ENCODE assay signal across 20 cellular contexts in the genomic region with DNA sequence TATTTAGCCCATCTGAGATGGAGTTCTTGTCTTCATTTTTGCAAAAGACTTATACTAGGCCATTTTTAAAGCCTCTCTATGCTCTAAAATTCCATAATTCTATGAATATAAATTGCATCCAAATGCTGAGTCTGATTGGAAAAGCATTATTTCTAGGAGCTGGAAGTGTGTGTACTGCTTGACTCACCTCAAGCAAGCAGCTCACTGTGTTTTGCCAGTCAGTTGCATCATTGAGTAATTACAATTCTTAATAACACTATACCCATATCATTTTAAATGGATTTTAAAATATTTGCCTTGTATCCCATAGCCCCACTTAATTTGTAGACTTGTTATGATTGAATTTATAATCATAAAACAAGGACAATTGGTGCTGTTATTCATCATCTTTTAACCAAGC.
"Had no signal": no experiment of that assay in that cellular context is flagged by ENCODE, and none has a peak within 500 bp of the region (broad histone marks: within the 10 kb centered on the region; RNA-seq: fewer than 3 reads in every experiment).

No MANE protein-coding gene starts in this region.

- FAIRE-seq: frontal cortex, urothelium cell line had no signal

- H3K4me3 Mint-ChIP-seq: activated CD4-positive, alpha-beta T cell treated with anti-CD3 and anti-CD28 coated beads, Interleukin-2, amount 10 ng/mL, durations not matched to agents 24 days and 14 days; activated CD8-positive, alpha-beta T cell treated with anti-CD3 and anti-CD28 coated beads for 36 hours; activated naive CD4-positive, alpha-beta T cell treated with anti-CD3 and anti-CD28 coated beads for 36 hours; activated naive CD8-positive, alpha-beta T cell treated with anti-CD3 and anti-CD28 coated beads, Interleukin-2, amount 50 U/mL, for 24 hours; activated T-cell treated with anti-CD3 and anti-CD28 coated beads, Interleukin-2, amount 50 U/mL, for 4 hours; nephron progenitor cell had no signal

- DNase-seq: activated CD4-positive, alpha-beta T cell treated with anti-CD3 and anti-CD28 coated beads, Interleukin-2, amount 10 ng/mL, durations not matched to agents 24 days and 14 days; activated CD8-positive, alpha-beta T cell treated with anti-CD3 and anti-CD28 coated beads for 36 hours; activated naive CD4-positive, alpha-beta T cell treated with anti-CD3 and anti-CD28 coated beads for 36 hours; activated naive CD8-positive, alpha-beta T cell treated with anti-CD3 and anti-CD28 coated beads, Interleukin-2, amount 50 U/mL, for 24 hours; activated T-cell treated with anti-CD3 and anti-CD28 coated beads, Interleukin-2, amount 50 U/mL, for 4 hours; cortex of kidney; effector CD4-positive, alpha-beta T cell; esophagus squamous epithelium; hypothalamus; mammary epithelial cell; nephron progenitor cell; stimulated activated CD4-positive, alpha-beta T cell treated with anti-CD3 and anti-CD28 coated beads, Interleukin-12 subunit alpha, Interleukin-12 subunit beta, amount 100 ng/mL, for 4 hours; stimulated activated CD4-positive, alpha-beta T cell treated with anti-CD3 and anti-CD28 coated beads, Interleukin-1b, Interleukin-23, amount 100 ng/mL, for 48 hours; stimulated activated CD8-positive, alpha-beta memory T cell treated with anti-CD3 and anti-CD28 coated beads, Interleukin-4, amount 100 ng/mL, for 48 hours; stimulated activated naive CD4-positive, alpha-beta T cell; T1000; thyroid gland had no signal

- H3K9me3 ChIP-seq: esophagus squamous epithelium, left lung, thyroid gland had no signal

- ATAC-seq: activated CD8-positive, alpha-beta T cell treated with anti-CD3 and anti-CD28 coated beads for 36 hours; activated naive CD8-positive, alpha-beta T cell treated with anti-CD3 and anti-CD28 coated beads, Interleukin-2, amount 50 U/mL, for 24 hours; activated T-cell treated with anti-CD3 and anti-CD28 coated beads, Interleukin-2, amount 50 U/mL, for 4 hours; left lung had no signal

- H3K27me3 ChIP-seq: esophagus squamous epithelium, left lung, thyroid gland had no signal

- H3K4me3 ChIP-seq: esophagus squamous epithelium, left lung, thyroid gland had no signal

- H3K27me3 Mint-ChIP-seq: activated CD4-positive, alpha-beta T cell treated with anti-CD3 and anti-CD28 coated beads, Interleukin-2, amount 10 ng/mL, durations not matched to agents 24 days and 14 days; activated CD8-positive, alpha-beta T cell treated with anti-CD3 and anti-CD28 coated beads for 36 hours; activated naive CD8-positive, alpha-beta T cell treated with anti-CD3 and anti-CD28 coated beads, Interleukin-2, amount 50 U/mL, for 24 hours had no signal

- H3K4me1 Mint-ChIP-seq: activated naive CD8-positive, alpha-beta T cell treated with anti-CD3 and anti-CD28 coated beads, Interleukin-2, amount 50 U/mL, for 24 hours; nephron progenitor cell had no signal

- H3K27ac ChIP-seq: esophagus squamous epithelium, left lung, thyroid gland had no signal

- H3K27ac Mint-ChIP-seq: activated CD4-positive, alpha-beta T cell treated with anti-CD3 and anti-CD28 coated beads, Interleukin-2, amount 10 ng/mL, durations not matched to agents 24 days and 14 days; activated CD8-positive, alpha-beta T cell treated with anti-CD3 and anti-CD28 coated beads for 36 hours; activated naive CD4-positive, alpha-beta T cell treated with anti-CD3 and anti-CD28 coated beads for 36 hours; activated naive CD8-positive, alpha-beta T cell treated with anti-CD3 and anti-CD28 coated beads, Interleukin-2, amount 50 U/mL, for 24 hours; nephron progenitor cell had no signal

- H3K9me3 Mint-ChIP-seq: activated CD4-positive, alpha-beta T cell treated with anti-CD3 and anti-CD28 coated beads, Interleukin-2, amount 10 ng/mL, durations not matched to agents 24 days and 14 days; activated CD8-positive, alpha-beta T cell treated with anti-CD3 and anti-CD28 coated beads for 36 hours; activated naive CD4-positive, alpha-beta T cell treated with anti-CD3 and anti-CD28 coated beads for 36 hours; activated naive CD8-positive, alpha-beta T cell treated with anti-CD3 and anti-CD28 coated beads, Interleukin-2, amount 50 U/mL, for 24 hours; activated T-cell treated with anti-CD3 and anti-CD28 coated beads, Interleukin-2, amount 50 U/mL, for 4 hours; nephron progenitor cell had no signal

- H3K36me3 ChIP-seq: thyroid gland had no signal
